In genomic region chr15:63772531-63772930, GRCh38 we compare ENCODE assay signal across 31 cellular contexts.
"Had no signal": no experiment of that assay in that cellular context is flagged by ENCODE, and none has a peak within 500 bp of the region (broad histone marks: within the 10 kb centered on the region; RNA-seq: fewer than 3 reads in every experiment).

No MANE protein-coding gene starts in this region.

- H3K9me3 ChIP-seq: MG63, Peyer's patch, SJCRH30 had no signal

- H3K4me3 Mint-ChIP-seq: activated naive CD8-positive, alpha-beta T cell treated with anti-CD3 and anti-CD28 coated beads, Interleukin-2, amount 50 U/mL, for 24 hours; activated T-cell treated with anti-CD3 and anti-CD28 coated beads, Interleukin-2, amount 50 U/mL, for 4 hours; activated T-helper 17 cell treated with anti-CD3 and anti-CD28 coated beads, Interleukin-2, amount 50 U/mL, for 72 hours; brain; T-helper 1 cell treated with Interleukin-12 subunit alpha and Interleukin-12 subunit beta and Interleukin-4 antibody, amounts not matched to agents 30 μg/mL and 1 μg/mL, for 36 hours had no signal

- H3K27me3 ChIP-seq: cardiac muscle cell, MG63, Peyer's patch, SJCRH30 had no signal

- ATAC-seq: activated naive CD8-positive, alpha-beta T cell treated with anti-CD3 and anti-CD28 coated beads, Interleukin-2, amount 50 U/mL, for 24 hours; activated T-cell treated with anti-CD3 and anti-CD28 coated beads, Interleukin-2, amount 50 U/mL, for 4 hours; activated T-helper 17 cell treated with anti-CD3 and anti-CD28 coated beads, Interleukin-2, amount 50 U/mL, for 72 hours; SK-N-SH treated with all-trans-retinoic acid at 6 μM for 48 hours had no signal

- H3K4me3 ChIP-seq: cardiac muscle cell, MG63, Peyer's patch, SJCRH30 had no signal

- H3K4me1 ChIP-seq: Peyer's patch, SJCRH30 had no signal

- DNase-seq: activated CD4-positive, alpha-beta T cell treated with anti-CD3 and anti-CD28 coated beads for 48 hours; activated CD4-positive, alpha-beta T cell treated with anti-CD3 and anti-CD28 coated beads, Interleukin-2, amount 50 U/mL, for 4 hours; activated CD4-positive, CD25-positive, alpha-beta regulatory T cell treated with anti-CD3 and anti-CD28 coated beads, Interleukin-2, amount 50 U/mL, for 72 hours; activated CD8-positive, alpha-beta memory T cell treated with anti-CD3 and anti-CD28 coated beads for 24 hours; activated gamma-delta T cell; activated naive CD4-positive, alpha-beta T cell treated with anti-CD3 and anti-CD28 coated beads, Interleukin-2, amount 50 U/mL, for 16 hours; activated naive CD8-positive, alpha-beta T cell treated with anti-CD3 and anti-CD28 coated beads, Interleukin-2, amount 50 U/mL, for 24 hours; activated T-cell treated with anti-CD3 and anti-CD28 coated beads, Interleukin-2, amount 50 U/mL, for 4 hours; amygdala; cerebellar nuclear complex; MG63; MV-4-11; NCI-H1092 treated with DMSO at 0.1 percent for 48 hours; NCI-H1417 treated with DMSO at 0.1 percent for 48 hours; NCI-H1694; NCI-H2029; NCI-H2107; NCI-H2171 treated with DMSO at 0.1 percent for 48 hours; NCI-H226; NCI-H774; NK-92 treated with Interleukin-12 subunit alpha and Interleukin-12 subunit beta, amount 100 ng/mL, for 24 hours; Peyer's patch; Right ventricle myocardium superior; SJCRH30; SW 1271 had no signal

- H3K27ac ChIP-seq: cardiac muscle cell, Peyer's patch, RWPE1, SJCRH30 had no signal

- H3K9me3 Mint-ChIP-seq: activated T-cell treated with anti-CD3 and anti-CD28 coated beads, Interleukin-2, amount 50 U/mL, for 4 hours; activated T-helper 17 cell treated with anti-CD3 and anti-CD28 coated beads, Interleukin-2, amount 50 U/mL, for 72 hours; T-helper 1 cell treated with Interleukin-12 subunit alpha and Interleukin-12 subunit beta and Interleukin-4 antibody, amounts not matched to agents 30 μg/mL and 1 μg/mL, for 36 hours had no signal

- H3K27ac Mint-ChIP-seq: activated naive CD8-positive, alpha-beta T cell treated with anti-CD3 and anti-CD28 coated beads, Interleukin-2, amount 50 U/mL, for 24 hours; activated T-helper 17 cell treated with anti-CD3 and anti-CD28 coated beads, Interleukin-2, amount 50 U/mL, for 72 hours; brain; T-helper 1 cell treated with Interleukin-12 subunit alpha and Interleukin-12 subunit beta and Interleukin-4 antibody, amounts not matched to agents 30 μg/mL and 1 μg/mL, for 36 hours had no signal

- H3K27me3 Mint-ChIP-seq: activated naive CD8-positive, alpha-beta T cell treated with anti-CD3 and anti-CD28 coated beads, Interleukin-2, amount 50 U/mL, for 24 hours; activated T-helper 17 cell treated with anti-CD3 and anti-CD28 coated beads, Interleukin-2, amount 50 U/mL, for 72 hours; brain had no signal
